19 cellular contexts compared by ENCODE assay signal in genomic region chr15:101173233-101174119, GRCh38.
DNase-seq lines count a peak whose midpoint lies in the region; ATAC-seq, FAIRE-seq and TF ChIP-seq lines count a peak whose summit lies in the region.
"Had no signal": no experiment of that assay in that cellular context is flagged by ENCODE, and none has a peak within 500 bp of the region (broad histone marks: within the 10 kb centered on the region; RNA-seq: fewer than 3 reads in every experiment).

No MANE protein-coding gene starts in this region.

- CTCF ChIA-PET in HepG2 (lab: Yijun Ruan, JAX; ENCODE audit: low intra/inter-chr PET ratio, low total read pairs): no interaction called here

- TF ChIP-seq EP300 in HepG2 (IDR thresholded peaks at IDR 0.05; ENCODE audit: low read depth in 2 of 2, low read length in 2 of 2) (no peak), HepG2 (CRISPR knock-in tag; IDR thresholded peaks at IDR 0.05; ENCODE audit: borderline replicate concordance) (no peak), sigmoid colon (IDR thresholded peaks at IDR 0.05) (no peak), stomach (IDR thresholded peaks at IDR 0.05) (no peak)

- peak; percentile 17; the same call in 2 of the 3 replicates for ATAC-seq in HepG2
- ATAC-seq in right lobe of liver: no peak

- H3K27me3 ChIP-seq in HepG2 (ENCODE audit: control insufficient read depth in 1 of 2, insufficient read depth in 2 of 2, low read length in 2 of 2) (no peaks in the 10 kb centered on the region), right lobe of liver (no peaks in the 10 kb centered on the region), WERI-Rb-1 (ENCODE audit: insufficient read depth, low read depth, severe bottlenecking) (no peaks in the 10 kb centered on the region), sigmoid colon (no peaks in the 10 kb centered on the region), stomach (no peaks in the 10 kb centered on the region)

- no peak overlapping the region for H3K4me3 Mint-ChIP-seq in nephron
- H3K4me3 Mint-ChIP-seq: activated naive CD8-positive, alpha-beta T cell had no signal

- H3K4me3 ChIP-seq in HepG2 (replicated peaks in 1 of 3; ENCODE audit: insufficient read depth in 1 of 3, low read depth in 2 of 3, low read length in 3 of 3) (no peak overlapping the region), right lobe of liver (no peak overlapping the region), WERI-Rb-1 (ENCODE audit: low read depth, low read length) (no peak overlapping the region), sigmoid colon (no peak overlapping the region), stomach (no peak overlapping the region)
- H3K4me3 ChIP-seq: GM23248 had no signal

- H3K27me3 Mint-ChIP-seq in nephron (ENCODE audit: low read depth): peaks cover 8% of the 10 kb centered on the region
- H3K27me3 Mint-ChIP-seq: activated naive CD8-positive, alpha-beta T cell had no signal

- TF ChIP-seq POLR2A in HepG2 (IDR thresholded peaks at IDR 0.05; ENCODE audit: insufficient read depth in 1 of 2, low read depth in 2 of 2, low read length in 2 of 2) (no peak), right lobe of liver (IDR thresholded peaks at IDR 0.05) (no peak), sigmoid colon (IDR thresholded peaks at IDR 0.05) (no peak), stomach (IDR thresholded peaks at IDR 0.05) (no peak), erythroblast (IDR thresholded peaks at IDR 0.05; ENCODE audit: low read length) (no peak)

- BruUV-seq in HepG2 (replicated peaks; lab: Mats Ljungman, UMichigan): no TSS peak

- no peak overlapping the region for H3K4me2 ChIP-seq in HepG2 (ENCODE audit: low read depth, low read length)

- H3K9me3 ChIP-seq in HepG2 (ENCODE audit: low read length): no peaks in the 10 kb centered on the region
- H3K9me3 ChIP-seq in right lobe of liver: no peaks in the 10 kb centered on the region
- H3K9me3 ChIP-seq in WERI-Rb-1 (ENCODE audit: severe bottlenecking): no peaks in the 10 kb centered on the region
- no peaks in the 10 kb centered on the region for H3K9me3 ChIP-seq in sigmoid colon
- H3K9me3 ChIP-seq in stomach: no peaks in the 10 kb centered on the region

- peaks cover 25% of the 10 kb centered on the region for H3K4me1 ChIP-seq in HepG2 (ENCODE audit: insufficient read depth, low read length)
- H3K4me1 ChIP-seq in right lobe of liver: peaks cover 0 to 2% (median 0%) of the 10 kb centered on the region in 4 donors
- H3K4me1 ChIP-seq in sigmoid colon: peaks cover 0 to 6% (median 3%) of the 10 kb centered on the region in 4 donors
- H3K4me1 ChIP-seq in stomach: peaks cover 0 to 63% (median 15%) of the 10 kb centered on the region in 4 donors

- DNase-seq in HepG2 (ENCODE audit: low spot score) (no peak), right lobe of liver (no peak), WERI-Rb-1 (no peak), sigmoid colon (no peak), stomach (no peak), erythroblast (lab: John Stamatoyannopoulos, UW) (no peak)
- DNase-seq: activated CD4-positive, CD25-positive, alpha-beta regulatory T cell treated with anti-CD3 and anti-CD28 coated beads, Interleukin-2, amount 50 U/mL, for 72 hours; activated CD8-positive, alpha-beta memory T cell treated with anti-CD3 and anti-CD28 coated beads, Interleukin-2, amount 50 U/mL, for 4 hours; effector CD8-positive, alpha-beta T cell; GF-D8; GM23248; islet precursor cell; mesendoderm; MV-4-11; NCI-H2081 had no signal

- in situ Hi-C loops in HepG2 (cut with HindIII; ENCODE audit: extremely low pct_ligation_motif_present, low pct_unique_long_range_greater_than_20kb): no loop called here

- H3K9ac ChIP-seq in HepG2 (ENCODE audit: insufficient read depth, low read depth, low read length): no peak overlapping the region
- H3K9ac ChIP-seq: GM23248 had no signal

- peaks cover 57% of the 10 kb centered on the region for H3K36me3 Mint-ChIP-seq in nephron (ENCODE audit: low read depth)

- H3K27ac Mint-ChIP-seq in nephron: peak overlapping the region; percentile 34 to 80 (median 44)

- no peak for FAIRE-seq in HepG2 (lab: Jason Lieb, UNC)
- FAIRE-seq: D721Med, GM12892 had no signal

- POLR2A ChIA-PET in HepG2 (lab: Yijun Ruan, JAX): no interaction called here

- H3K36me3 ChIP-seq in HepG2 (replicated peaks in 1 of 2; ENCODE audit: control insufficient read depth in 1 of 2, insufficient read depth in 2 of 2, low read length in 2 of 2) (peaks cover 5 to 25% of the 10 kb centered on the region in 2 experiments; a peak in 4 of 5 replicates), right lobe of liver (peaks cover 0 to 5% (median 0%) of the 10 kb centered on the region in 4 donors), WERI-Rb-1 (peaks cover 20% of the 10 kb centered on the region), sigmoid colon (peaks cover 0 to 14% (median 0%) of the 10 kb centered on the region in 4 donors), stomach (peaks cover 0 to 31% (median 23%) of the 10 kb centered on the region in 4 donors)

- H4K20me1 ChIP-seq in HepG2 (ENCODE audit: insufficient read depth, low read length): no peaks in the 10 kb centered on the region

- 100% methylated on average over 5 of the region's 14 CpGs for WGBS in HepG2 (ENCODE audit: low lambda C conversion rate)
- 86% methylated on average over 1 of the region's 14 CpGs for WGBS in right lobe of liver (ENCODE audit: insufficient coverage, low coverage, low lambda C conversion rate, missing lambda C conversion rate)
- 93 to 95% methylated on average over 14 of the region's 14 CpGs for WGBS in sigmoid colon, 2 donors
- 88 to 96% (median 95%) methylated on average over 14 of the region's 14 CpGs for WGBS in stomach, 5 donors

- H2AFZ ChIP-seq in HepG2 (ENCODE audit: low read length): no peak overlapping the region
- H2AFZ ChIP-seq: GM23248 had no signal

- no peak for TF ChIP-seq CTCF in HepG2 (CRISPR knock-in tag; IDR thresholded peaks at IDR 0.05)
- no peak for TF ChIP-seq CTCF in right lobe of liver (IDR thresholded peaks at IDR 0.05)
- TF ChIP-seq CTCF in WERI-Rb-1 (IDR thresholded peaks at IDR 0.05; ENCODE audit: low read depth, low read length): no peak
- TF ChIP-seq CTCF in nephron (IDR thresholded peaks at IDR 0.05; ENCODE audit: unreplicated experiment in 3 of 3): no peak
- TF ChIP-seq CTCF in sigmoid colon (IDR thresholded peaks at IDR 0.05): no peak
- no peak for TF ChIP-seq CTCF in stomach (IDR thresholded peaks at IDR 0.05)

- H3K27ac ChIP-seq in HepG2 (ENCODE audit: extremely low read length, insufficient read depth, low read length): no peak overlapping the region
- no peak overlapping the region for H3K27ac ChIP-seq in right lobe of liver
- peak overlapping the region; percentile 21; the same call in 1 of the 2 replicates for H3K27ac ChIP-seq in WERI-Rb-1
- H3K27ac ChIP-seq in sigmoid colon: no peak overlapping the region
- H3K27ac ChIP-seq in stomach: peak overlapping the region in 1 of 5 donors; percentile 49
- H3K27ac ChIP-seq: GM23248 had no signal

- H3K79me2 ChIP-seq in HepG2 (ENCODE audit: insufficient read depth, low read length): no peaks in the 10 kb centered on the region

- H3K4me1 Mint-ChIP-seq in nephron: peaks cover 58% of the 10 kb centered on the region

- H3K9me3 Mint-ChIP-seq in nephron: peaks cover 4% of the 10 kb centered on the region

- no peak for TF ChIP-seq RAD21 in HepG2 (CRISPR knock-in tag; IDR thresholded peaks at IDR 0.05)

- intact Hi-C loops in HepG2 (cut with micrococcal nuclease; ENCODE audit: unreplicated experiment) (no loop called here), right lobe of liver (cut with DNase I) (no loop called here), sigmoid colon (cut with DNase I) (no loop called here), stomach (cut with DNase I; ENCODE audit: low total_unique reads) (no loop called here)

TF ChIP-seq in HepG2, 621 proteins besides CTCF, POLR2A, EP300 and RAD21:
- TF ChIP-seq SMYD3 (CRISPR knock-in tag; IDR thresholded peaks at IDR 0.05) (no peak), RXRA (CRISPR knock-in tag; IDR thresholded peaks at IDR 0.05) (no peak), FOXK2 (IDR thresholded peaks at IDR 0.05) (no peak), KLF15 (CRISPR knock-in tag; IDR thresholded peaks at IDR 0.05; ENCODE audit: borderline replicate concordance) (no peak), POLR2G (IDR thresholded peaks at IDR 0.05; ENCODE audit: low read depth, low read length) (0 out of 2 replicates have a peak, but pooled peaks have one; percentile 27), THAP7 (CRISPR knock-in tag; IDR thresholded peaks at IDR 0.05) (no peak), KDM4B (CRISPR knock-in tag; IDR thresholded peaks at IDR 0.05) (no peak), RBM22 (optimal IDR thresholded peaks at IDR 0.05; ENCODE audit: low read length) (peak; percentile 83)
